8 cellular contexts compared by ENCODE assay signal in the genomic region with DNA sequence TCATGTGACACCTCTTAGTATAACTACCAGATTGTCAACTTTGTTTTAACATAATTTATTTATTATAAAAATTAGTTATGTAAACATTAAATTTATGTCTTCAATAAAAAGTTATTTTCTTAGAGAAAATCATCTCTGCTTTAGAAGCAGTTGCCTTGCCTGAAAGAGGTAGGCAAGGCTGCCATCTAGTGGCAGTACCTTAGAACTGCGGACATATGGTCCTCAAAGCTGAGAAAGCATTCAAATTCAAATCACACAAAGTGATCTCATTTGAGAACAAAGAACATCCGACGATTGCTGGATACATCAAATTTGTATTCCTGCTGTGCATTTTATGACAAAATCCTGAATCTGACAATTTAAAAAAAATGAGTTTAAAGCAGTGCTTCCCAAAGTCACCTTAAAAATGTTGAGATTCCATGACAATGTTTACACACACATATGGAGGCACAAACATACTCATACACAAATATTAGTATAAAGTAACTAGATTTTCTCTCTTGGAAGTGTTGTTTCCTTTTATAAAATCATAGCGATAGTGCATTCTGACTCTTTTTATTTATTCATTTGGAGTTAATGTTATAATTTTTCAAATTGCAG.
A peak's percentile ranks its signal among the peaks of the same experiment; 100 is the strongest.
DNase-seq lines count a peak whose midpoint lies in the region; ATAC-seq and TF ChIP-seq lines count a peak whose summit lies in the region.

No MANE protein-coding gene starts in this region.

- H2AFZ ChIP-seq in Loucy (ENCODE audit: low read length), result peak overlapping the region; percentile 51; the same call in 1 of the 2 replicates

- CTCF ChIA-PET in T-cell (lab: Charles Lee), result interaction anchor here in 1 of 2 donors (0.9 to 1.7 kb wide), 2 partner anchors 12 to 273 kb away, joined by 3 to 5 read pairs; no protein-coding TSS in a partner anchor

- H3K27me3 ChIP-seq in H7 (ENCODE audit: control insufficient read depth, insufficient read depth, low read length), result no peaks in the 10 kb centered on the region
- no peaks in the 10 kb centered on the region for H3K27me3 ChIP-seq in Loucy (ENCODE audit: insufficient read depth, low read length, poor library complexity, severe bottlenecking)

- H3K4me3 ChIP-seq in H7 (ENCODE audit: insufficient read depth, low read depth, low read length) (no peak overlapping the region), Loucy (ENCODE audit: low read length, poor library complexity, severe bottlenecking) (no peak overlapping the region)

- H3K36me3 Mint-ChIP-seq in T-cell, result no peaks in the 10 kb centered on the region

- peak in 1 of 4 experiments; percentile 47 for ATAC-seq in T-cell (replicated peaks in 1 of 4)

- H3F3A ChIP-seq in Loucy (ENCODE audit: low read depth), result no peaks in the 10 kb centered on the region

- H3K79me2 ChIP-seq in Loucy (ENCODE audit: insufficient read depth, low read length), result no peaks in the 10 kb centered on the region

- POLR2A ChIA-PET in T-cell (lab: Charles Lee), result no interaction called here

- H3K9me2 ChIP-seq in Loucy (replicated peaks; ENCODE audit: low read depth, low read length), result no peaks in the 10 kb centered on the region

- no peak overlapping the region for H3K9ac ChIP-seq in Loucy (ENCODE audit: low read depth, low read length, poor library complexity, severe bottlenecking)

- no peaks in the 10 kb centered on the region for H3K9me3 ChIP-seq in Loucy (ENCODE audit: insufficient read depth, low read depth, low read length)

- H3K4me2 ChIP-seq in Loucy (ENCODE audit: low read depth, low read length, poor library complexity, severe bottlenecking), result no peak overlapping the region

- H3K27ac Mint-ChIP-seq in T-cell, result no peak overlapping the region

- no peak overlapping the region for H3K4me3 Mint-ChIP-seq in T-cell

- H3K27me3 Mint-ChIP-seq in T-cell, result no peaks in the 10 kb centered on the region

- no peaks in the 10 kb centered on the region for H3K4me1 Mint-ChIP-seq in T-cell

- no peaks in the 10 kb centered on the region for H4K20me1 ChIP-seq in Loucy (ENCODE audit: insufficient read depth, low read length, poor library complexity, severe bottlenecking)

- DNase-seq in NOMO-1 (lab: John Stamatoyannopoulos, UW; ENCODE audit: unreplicated experiment in 2 of 2) (peak; percentile 10 to 52), NOMO-1 treated with dmso at 0.1 percent for 144 hours (lab: John Stamatoyannopoulos, UW; ENCODE audit: unreplicated experiment) (no peak), H7 (peak; percentile 14), T-cell (peak in 20 of 34 experiments; percentile 1 to 28 (median 5)), cerebellar cortex (ENCODE audit: low spot score) (peak; percentile 70), left kidney (ENCODE audit: low read depth, low spot score) (peak; percentile 77)
- peak; percentile 22 to 42 for DNase-seq in stimulated activated CD4-positive, alpha-beta T cell treated with anti-CD3 and anti-CD28 coated beads, Interleukin-4, amount 100 ng/mL, for 48 hours (ENCODE audit: low read depth in 2 of 2)

- H3K36me3 ChIP-seq in H7 (replicated peaks; ENCODE audit: control insufficient read depth, insufficient read depth, low read length) (no peaks in the 10 kb centered on the region), Loucy (ENCODE audit: insufficient read depth, low read length) (no peaks in the 10 kb centered on the region)

- peak; percentile 77 for TF ChIP-seq CTCF in Loucy (conservative IDR thresholded peaks at IDR 0.05; ENCODE audit: low read length)

- H3K4me1 ChIP-seq in Loucy (ENCODE audit: insufficient read depth, low read length, poor library complexity, severe bottlenecking), result no peaks in the 10 kb centered on the region

- peaks cover 0 to 4% (median 0%) of the 10 kb centered on the region in 3 donors for H3K9me3 Mint-ChIP-seq in T-cell
